Comparison of ENCODE assay signal across 13 cellular contexts in the genomic region with DNA sequence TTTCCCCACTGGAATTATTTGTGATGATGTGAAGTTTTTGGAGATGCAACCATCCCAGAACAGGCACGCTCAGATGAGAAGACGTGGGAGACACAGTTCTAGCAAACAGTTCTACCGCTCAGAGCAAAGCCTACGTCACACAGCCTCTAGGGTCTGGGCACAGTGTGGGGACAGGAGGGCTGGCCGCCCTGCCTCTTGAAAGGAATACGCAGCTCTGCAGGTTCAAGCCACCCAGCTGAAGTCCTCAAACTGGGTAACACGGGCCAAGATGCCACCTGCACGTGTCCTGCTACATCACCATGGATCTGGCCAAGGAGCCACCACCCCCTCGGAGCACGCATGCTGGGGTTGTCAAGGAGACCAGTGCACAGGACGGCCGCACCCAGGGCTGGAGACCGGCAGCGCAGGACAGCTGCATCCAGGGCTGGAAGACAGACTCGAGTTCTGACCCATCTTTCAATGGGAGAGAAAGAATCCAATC.
A peak's percentile ranks its signal among the peaks of the same experiment; 100 is the strongest.
DNase-seq lines count a peak whose midpoint lies in the region; FAIRE-seq and TF ChIP-seq lines count a peak whose summit lies in the region.
"Had no signal": no experiment of that assay in that cellular context is flagged by ENCODE, and none has a peak within 500 bp of the region (broad histone marks: within the 10 kb centered on the region; RNA-seq: fewer than 3 reads in every experiment).

No MANE protein-coding gene starts in this region.

- no peaks in the 10 kb centered on the region for H3K27me3 Mint-ChIP-seq in activated CD4-positive, alpha-beta memory T cell treated with anti-CD3 and anti-CD28 coated beads for 36 hours

- H3K27ac Mint-ChIP-seq in activated CD4-positive, alpha-beta memory T cell treated with anti-CD3 and anti-CD28 coated beads for 36 hours, result peak overlapping the region; percentile 71

- peaks cover 76% of the 10 kb centered on the region for H3K4me1 Mint-ChIP-seq in activated CD4-positive, alpha-beta memory T cell treated with anti-CD3 and anti-CD28 coated beads for 36 hours (ENCODE audit: low read depth)

- H3K9me3 Mint-ChIP-seq in activated CD4-positive, alpha-beta memory T cell treated with anti-CD3 and anti-CD28 coated beads for 36 hours, result no peaks in the 10 kb centered on the region

- CTCF ChIA-PET in activated CD4-positive, alpha-beta memory T cell treated with anti-CD3 and anti-CD28 coated beads for 36 hours (lab: Charles Lee), result interaction anchor here (1.1 kb wide), 1 partner anchor 11 kb away, joined by 3 read pairs; no protein-coding TSS in a partner anchor

- H3K36me3 ChIP-seq in spleen, result peaks cover 0 to 2% (median 0%) of the 10 kb centered on the region in 6 donors
- H3K36me3 ChIP-seq: ascending aorta, esophagus muscularis mucosa had no signal

- FAIRE-seq in frontal cortex (lab: Jason Lieb, UNC), result no peak
- no peak for FAIRE-seq in D721Med (lab: Jason Lieb, UNC)

- H3K27me3 ChIP-seq in spleen (replicated peaks in 1 of 7), result no peaks in the 10 kb centered on the region
- H3K27me3 ChIP-seq: ascending aorta, esophagus muscularis mucosa had no signal

- peak overlapping the region; percentile 40 for H3K4me3 Mint-ChIP-seq in activated CD4-positive, alpha-beta memory T cell treated with anti-CD3 and anti-CD28 coated beads for 36 hours

- H3K4me3 ChIP-seq in spleen, result peak overlapping the region in 2 of 8 donors; percentile 8 to 17
- H3K4me3 ChIP-seq: ascending aorta, esophagus muscularis mucosa had no signal

- H3K4me1 ChIP-seq in spleen, result peaks cover 3 to 95% (median 46%) of the 10 kb centered on the region in 6 donors
- H3K4me1 ChIP-seq: ascending aorta, esophagus muscularis mucosa had no signal

- peaks cover 2% of the 10 kb centered on the region for H3K36me3 Mint-ChIP-seq in activated CD4-positive, alpha-beta memory T cell treated with anti-CD3 and anti-CD28 coated beads for 36 hours

- no peak for TF ChIP-seq POLR2A in spleen (IDR thresholded peaks at IDR 0.05)

- peak overlapping the region in 7 of 8 donors; percentile 2 to 66 (median 52) for H3K27ac ChIP-seq in spleen
- H3K27ac ChIP-seq: ascending aorta, esophagus muscularis mucosa had no signal

- TF ChIP-seq CTCF in spleen (IDR thresholded peaks at IDR 0.05 in 8 of 11, conservative IDR thresholded peaks at IDR 0.05 in 3 of 11) (no peak), D721Med (IDR thresholded peaks at IDR 0.05; ENCODE audit: insufficient read depth, missing control alignments) (no peak)

- POLR2A ChIA-PET in activated CD4-positive, alpha-beta memory T cell treated with anti-CD3 and anti-CD28 coated beads for 36 hours (lab: Charles Lee), result no interaction called here

- H3K9me3 ChIP-seq in spleen, result no peaks in the 10 kb centered on the region
- H3K9me3 ChIP-seq: ascending aorta, esophagus muscularis mucosa had no signal

- DNase-seq in activated CD8-positive, alpha-beta memory T cell treated with anti-CD3 and anti-CD28 coated beads for 24 hours, result peak; percentile 65
- DNase-seq in activated CD8-positive, alpha-beta memory T cell treated with anti-CD3 and anti-CD28 coated beads, Interleukin-2, amount 50 U/mL, for 48 hours, result no peak
- no peak for DNase-seq in activated CD4-positive, alpha-beta memory T cell treated with anti-CD3 and anti-CD28 coated beads for 36 hours
- DNase-seq in left kidney (ENCODE audit: low read depth, low spot score) (peak; percentile 75), spleen (no peak), frontal cortex (ENCODE audit: low spot score in 2 of 2) (no peak), D721Med (ENCODE audit: insufficient read length, low spot score) (no peak), HuH-7 (ENCODE audit: low spot score) (no peak)
- DNase-seq: GOT3, NCI-H524 treated with DMSO at 0.1 percent for 48 hours, SIG-M5 had no signal

- intact Hi-C loops in activated CD4-positive, alpha-beta memory T cell treated with anti-CD3 and anti-CD28 coated beads for 36 hours (cut with micrococcal nuclease), result no loop called here
- intact Hi-C loops in spleen (cut with DNase I; ENCODE audit: low total_unique reads), result no loop called here

- 75 to 87% (median 81%) methylated on average over 13 to 15 of the region's 15 CpGs for WGBS in spleen, 5 donors

Comparison
In these comparisons a context has a peak if more than half of its experiments do, and no peak if none do; other contexts are left out.
1. DNase-seq: peak in activated CD8-positive, alpha-beta memory T cell treated with anti-CD3 and anti-CD28 coated beads for 24 hours (single experiment) and left kidney (single experiment); none in activated CD8-positive, alpha-beta memory T cell treated with anti-CD3 and anti-CD28 coated beads, Interleukin-2, amount 50 U/mL, for 48 hours (single experiment), activated CD4-positive, alpha-beta memory T cell treated with anti-CD3 and anti-CD28 coated beads for 36 hours (single experiment), spleen (single experiment), frontal cortex (0 of 2), D721Med (single experiment) and HuH-7 (single experiment).